In the genomic region with DNA sequence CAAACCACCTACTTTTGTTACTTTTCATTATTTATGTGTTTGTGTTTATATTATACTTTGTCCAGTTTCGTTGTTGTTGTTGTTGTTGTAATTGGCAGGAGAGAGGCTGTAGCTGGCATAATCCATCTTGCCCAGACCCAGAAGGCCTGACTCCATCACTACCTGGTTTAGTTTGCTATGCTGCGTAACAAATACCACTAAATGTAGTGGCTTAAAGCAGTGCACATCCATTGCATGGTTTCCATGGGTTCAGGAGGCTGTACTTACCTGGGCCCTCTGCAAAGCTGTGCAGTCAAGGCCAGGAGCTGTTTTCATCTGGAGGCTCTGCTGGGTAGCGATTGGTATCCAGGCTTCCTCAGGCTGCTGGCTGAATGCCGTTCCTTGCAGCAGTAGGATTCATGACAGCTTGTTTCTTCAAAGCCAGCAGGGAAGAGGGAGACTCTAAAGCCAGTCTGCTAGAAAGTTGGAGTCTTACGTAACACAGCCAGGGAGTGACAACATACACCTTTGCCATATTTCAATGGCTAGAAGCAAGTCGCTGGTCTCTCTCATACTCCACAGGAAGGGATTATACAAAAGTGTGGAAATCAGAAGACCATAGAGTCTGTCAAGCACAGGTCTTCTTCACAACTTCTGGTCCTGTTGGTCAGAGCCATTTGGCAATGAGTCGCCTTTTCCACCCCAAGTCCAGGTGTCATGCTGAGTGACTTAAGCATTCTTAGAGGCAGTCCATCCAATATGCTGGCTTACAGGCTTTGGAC, we compare ENCODE assay signal across 12 cellular contexts. TPM values are rescaled to one million over a fixed set of nuclear protein-coding genes. Genes with fewer than 3 reads are reported as not detected.
A peak's percentile ranks its signal among the peaks of the same experiment; 100 is the strongest.
DNase-seq lines count a peak whose midpoint lies in the region; ATAC-seq, FAIRE-seq and TF ChIP-seq lines count a peak whose summit lies in the region.
"Had no signal": no experiment of that assay in that cellular context is flagged by ENCODE, and none has a peak within 500 bp of the region (broad histone marks: within the 10 kb centered on the region; RNA-seq: fewer than 3 reads in every experiment).

No MANE protein-coding gene starts in this region.

- peak; percentile 21 for DNase-seq in HepG2 (ENCODE audit: low spot score)
- DNase-seq in right lobe of liver = no peak
- peak; percentile 64 for DNase-seq in SKM-1 treated with dmso at 0.1 percent for 144 hours (lab: John Stamatoyannopoulos, UW; ENCODE audit: unreplicated experiment)
- peak; percentile 55 for DNase-seq in fibroblast of pulmonary artery (ENCODE audit: low read depth)
- peak; percentile 25 for DNase-seq in urothelium cell line (ENCODE audit: low spot score)
- no peak for DNase-seq in brain microvascular endothelial cell
- no peak for DNase-seq in HuH-7.5 (ENCODE audit: low spot score)
- DNase-seq: islet precursor cell, MM.1S, T-helper 17 cell had no signal

- intact Hi-C loops in HepG2 (cut with micrococcal nuclease; ENCODE audit: unreplicated experiment) (loop anchor here (10.0 kb wide), 1 partner anchor 225 kb away; no protein-coding TSS in a partner anchor), right lobe of liver (cut with DNase I) (no loop called here)

- H3K4me1 ChIP-seq in HepG2 (ENCODE audit: insufficient read depth, low read length) (no peaks in the 10 kb centered on the region), right lobe of liver (peaks cover 0 to 17% (median 8%) of the 10 kb centered on the region in 4 donors)

- no peaks in the 10 kb centered on the region; a peak in 1 of 5 replicates for H3K36me3 ChIP-seq in HepG2 (replicated peaks in 1 of 2; ENCODE audit: control insufficient read depth in 1 of 2, insufficient read depth in 2 of 2, low read length in 2 of 2)
- H3K36me3 ChIP-seq in right lobe of liver = no peaks in the 10 kb centered on the region
- no peaks in the 10 kb centered on the region for H3K36me3 ChIP-seq in brain microvascular endothelial cell (replicated peaks)

- TF ChIP-seq EP300 in HepG2 (IDR thresholded peaks at IDR 0.05; ENCODE audit: low read depth in 2 of 2, low read length in 2 of 2) = no peak
- no peak for TF ChIP-seq EP300 in HepG2 (CRISPR knock-in tag; IDR thresholded peaks at IDR 0.05; ENCODE audit: borderline replicate concordance)

- CTCF ChIA-PET in HepG2 (lab: Yijun Ruan, JAX; ENCODE audit: low intra/inter-chr PET ratio, low total read pairs) = no interaction called here

- H3K27me3 ChIP-seq in HepG2 (ENCODE audit: control insufficient read depth in 1 of 2, insufficient read depth in 2 of 2, low read length in 2 of 2) (no peaks in the 10 kb centered on the region), right lobe of liver (no peaks in the 10 kb centered on the region), brain microvascular endothelial cell (replicated peaks) (no peaks in the 10 kb centered on the region)
- H3K27me3 ChIP-seq: neural progenitor cell had no signal

- TF ChIP-seq POLR2A in HepG2 (IDR thresholded peaks at IDR 0.05; ENCODE audit: insufficient read depth in 1 of 2, low read depth in 2 of 2, low read length in 2 of 2) (no peak), right lobe of liver (IDR thresholded peaks at IDR 0.05) (no peak)

- H3K79me2 ChIP-seq in HepG2 (ENCODE audit: insufficient read depth, low read length) = no peaks in the 10 kb centered on the region

- BruUV-seq in HepG2 (replicated peaks; lab: Mats Ljungman, UMichigan) = no TSS peak

- TF ChIP-seq RAD21 in HepG2 (CRISPR knock-in tag; IDR thresholded peaks at IDR 0.05) = no peak

- FAIRE-seq in HepG2 (lab: Jason Lieb, UNC) (no peak), urothelium cell line (lab: Jason Lieb, UNC) (peak; percentile 80)

- ATAC-seq in HepG2 (peak; percentile 43; the same call in 1 of the 3 replicates), right lobe of liver (no peak), GM21619 (IDR thresholded peaks at IDR 0.05; ENCODE audit: unreplicated experiment) (no peak)
- ATAC-seq: T-helper 17 cell had no signal

- H4K20me1 ChIP-seq in HepG2 (ENCODE audit: insufficient read depth, low read length) = no peaks in the 10 kb centered on the region

- H3K27ac ChIP-seq in HepG2 (ENCODE audit: extremely low read length, insufficient read depth, low read length) (no peak overlapping the region), right lobe of liver (no peak overlapping the region), brain microvascular endothelial cell (no peak overlapping the region)
- H3K27ac ChIP-seq: neural progenitor cell had no signal

- H3K9ac ChIP-seq in HepG2 (ENCODE audit: insufficient read depth, low read depth, low read length) = no peak overlapping the region
- H3K9ac ChIP-seq: neural progenitor cell had no signal

- 95% methylated on average over 6 of the region's 7 CpGs for WGBS in HepG2 (ENCODE audit: low lambda C conversion rate)
- 93% methylated on average over 3 of the region's 7 CpGs for WGBS in right lobe of liver (ENCODE audit: insufficient coverage, low coverage, low lambda C conversion rate, missing lambda C conversion rate)

- TF ChIP-seq CTCF in HepG2 (CRISPR knock-in tag; IDR thresholded peaks at IDR 0.05) (no peak), right lobe of liver (IDR thresholded peaks at IDR 0.05) (no peak), fibroblast of pulmonary artery (IDR thresholded peaks at IDR 0.05; ENCODE audit: low read length, missing control alignments) (no peak), brain microvascular endothelial cell (IDR thresholded peaks at IDR 0.05; ENCODE audit: low read depth, low read length, missing control alignments) (no peak)

- POLR2A ChIA-PET in HepG2 (lab: Yijun Ruan, JAX) = interaction anchor here (1.3 kb wide), 1 partner anchor 41 kb away, joined by 5 read pairs; a partner anchor contains a TSS

- H3K4me2 ChIP-seq in HepG2 (ENCODE audit: low read depth, low read length) = no peak overlapping the region
- H3K4me2 ChIP-seq: neural progenitor cell had no signal

- no peak overlapping the region for H2AFZ ChIP-seq in HepG2 (ENCODE audit: low read length)
- H2AFZ ChIP-seq: neural progenitor cell had no signal

- H3K4me3 ChIP-seq in HepG2 (replicated peaks in 1 of 3; ENCODE audit: insufficient read depth in 1 of 3, low read depth in 2 of 3, low read length in 3 of 3) (no peak overlapping the region), right lobe of liver (no peak overlapping the region), fibroblast of pulmonary artery (replicated peaks; ENCODE audit: low read depth, low read length) (no peak overlapping the region), brain microvascular endothelial cell (ENCODE audit: low read depth, low read length) (no peak overlapping the region)
- H3K4me3 ChIP-seq: neural progenitor cell had no signal

- in situ Hi-C loops in HepG2 (cut with HindIII; ENCODE audit: extremely low pct_ligation_motif_present, low pct_unique_long_range_greater_than_20kb) = no loop called here
- in situ Hi-C loops in brain microvascular endothelial cell (cut with HindIII; ENCODE audit: low pct_ligation_motif_present, low sequenced_read_pairs) = loop anchor here (25.0 kb wide), 1 partner anchor 462 kb away; no protein-coding TSS in a partner anchor

- no peaks in the 10 kb centered on the region for H3K9me3 ChIP-seq in HepG2 (ENCODE audit: low read length)
- H3K9me3 ChIP-seq in right lobe of liver = no peaks in the 10 kb centered on the region

RNA-seq across cellular contexts. Expression of a gene that starts 41.1 kb away (rescaled TPM):
- total RNA-seq in HepG2 (2016; rRNA removed; fragmentation: Illumina TruSeq; extraction: Trizol) (4.7 and 4.9 TPM in 2 replicates), right lobe of liver (10 to 100 TPM in 1 of 6 experiments, 1 to 10 TPM in 5; 1.9 to 10.6 (median 7.7) TPM)
- total RNA-seq in HepG2 (2016; cell fraction: cytosol; rRNA removed; fragmentation: Illumina TruSeq; extraction: Trizol; ENCODE audit: low read depth) = 11.1 and 13.2 TPM in 2 replicates
- 3.2 TPM in 2 replicates for total RNA-seq in HepG2 (2016; cell fraction: insoluble cytoplasmic fraction; rRNA removed; fragmentation: Illumina TruSeq; extraction: Trizol)
- total RNA-seq in HepG2 (2016; cell fraction: membrane; rRNA removed; fragmentation: Illumina TruSeq; extraction: Trizol) = 2.2 and 2.9 TPM in 2 replicates
- 7.0 and 9.7 TPM in 2 replicates for total RNA-seq in HepG2 (2016; cell fraction: nucleus; rRNA removed; fragmentation: Illumina TruSeq; extraction: Trizol)
- polyA plus RNA-seq in HepG2 (2011; rRNA removed) = 0.61 and 0.66 TPM in 2 replicates
- polyA plus RNA-seq in HepG2 (2011; cell fraction: cytosol; rRNA removed) = 0.35 and 0.46 TPM in 2 replicates
- polyA plus RNA-seq in HepG2 (2011; cell fraction: nucleus; rRNA removed) = 3.4 and 4.2 TPM in 2 replicates
- polyA plus RNA-seq in HepG2 (2012) = 3.6 and 4.0 TPM in 2 replicates
- 0.14 and 0.17 TPM in 2 replicates for polyA plus RNA-seq in HepG2 (2016; cell fraction: cytosol; fragmentation: Illumina TruSeq; extraction: Trizol; ENCODE audit: low read depth)
- 2.5 and 3.2 TPM in 2 replicates for polyA plus RNA-seq in HepG2 (2016; cell fraction: insoluble cytoplasmic fraction; fragmentation: Illumina TruSeq; extraction: Trizol; ENCODE audit: low read depth)
- 0.18 and 0.30 TPM in 2 replicates for polyA plus RNA-seq in HepG2 (2016; cell fraction: membrane; fragmentation: Illumina TruSeq; extraction: Trizol; ENCODE audit: low read depth)
- polyA plus RNA-seq in HepG2 (2016; cell fraction: nucleus; fragmentation: Illumina TruSeq; extraction: Trizol; ENCODE audit: insufficient read depth, low read depth) = 10.3 and 10.4 TPM in 2 replicates
- 4.5 and 10.3 TPM in 2 replicates for polyA minus RNA-seq in HepG2 (2011; rRNA and poly(A)+ RNA removed; ENCODE audit: low replicate concordance)
- polyA minus RNA-seq in HepG2 (2011; cell fraction: cytosol; rRNA and poly(A)+ RNA removed) = 2.3 and 2.8 TPM in 2 replicates
- 6.7 and 7.3 TPM in 2 replicates for polyA minus RNA-seq in HepG2 (2011; cell fraction: nucleus; rRNA and poly(A)+ RNA removed)

Comparison
In these comparisons a context has a peak if more than half of its experiments do, and no peak if none do; other contexts are left out.
1. DNase-seq: peak in HepG2 (single experiment), SKM-1 treated with dmso at 0.1 percent for 144 hours (single experiment), fibroblast of pulmonary artery (single experiment) and urothelium cell line (single experiment); none in right lobe of liver (0 of 3), brain microvascular endothelial cell (single experiment) and HuH-7.5 (single experiment).